24 cellular contexts compared by ENCODE assay signal in genomic region chr2:168439536-168439935, GRCh38. TPM values are rescaled to one million over a fixed set of nuclear protein-coding genes. Genes with fewer than 3 reads are reported as not detected.
DNase-seq lines count a peak whose midpoint lies in the region; FAIRE-seq and TF ChIP-seq lines count a peak whose summit lies in the region.
"Had no signal": no experiment of that assay in that cellular context is flagged by ENCODE, and none has a peak within 500 bp of the region (broad histone marks: within the 10 kb centered on the region; RNA-seq: fewer than 3 reads in every experiment).

No MANE protein-coding gene starts in this region.

- no peak overlapping the region for H3K27ac ChIP-seq in breast epithelium
- no peak overlapping the region for H3K27ac ChIP-seq in astrocyte (ENCODE audit: low read depth, low read length)
- H3K27ac ChIP-seq: vagina had no signal

- no peak for TF ChIP-seq POLR2A in breast epithelium (IDR thresholded peaks at IDR 0.05)

- no peak overlapping the region for H3K9ac ChIP-seq in astrocyte (ENCODE audit: low read length)

- H3K79me2 ChIP-seq in astrocyte (ENCODE audit: insufficient read depth, low read length): no peaks in the 10 kb centered on the region

- no peaks in the 10 kb centered on the region for H3K36me3 ChIP-seq in breast epithelium
- H3K36me3 ChIP-seq in astrocyte (ENCODE audit: insufficient read depth, low read length): no peaks in the 10 kb centered on the region
- H3K36me3 ChIP-seq: vagina had no signal

- CTCF ChIA-PET in MCF 10A (lab: Yijun Ruan, JAX): no interaction called here
- CTCF ChIA-PET in activated CD4-positive, alpha-beta memory T cell treated with anti-CD3 and anti-CD28 coated beads, Interleukin-2, amount 10 ng/mL, durations not matched to agents 7 days and 5 days (lab: Charles Lee): no interaction called here

- intact Hi-C loops in MCF 10A (cut with micrococcal nuclease): no loop called here
- intact Hi-C loops in breast epithelium (cut with DNase I; ENCODE audit: low total_unique reads): no loop called here

- FAIRE-seq in astrocyte (lab: Jason Lieb, UNC): no peak
- FAIRE-seq: HepG2 had no signal

- POLR2A ChIA-PET in MCF 10A (lab: Yijun Ruan, JAX): interaction anchor here (1.3 kb wide), 1 partner anchor 10 kb away, joined by 4 read pairs; no protein-coding TSS in a partner anchor
- POLR2A ChIA-PET in activated CD4-positive, alpha-beta memory T cell treated with anti-CD3 and anti-CD28 coated beads, Interleukin-2, amount 10 ng/mL, durations not matched to agents 7 days and 5 days (lab: Charles Lee): no interaction called here

- H3K27ac Mint-ChIP-seq in MCF 10A (ENCODE audit: low read depth, unreplicated experiment): no peak overlapping the region
- H3K27ac Mint-ChIP-seq in astrocyte (ENCODE audit: unreplicated experiment): no peak overlapping the region
- no peak overlapping the region for H3K27ac Mint-ChIP-seq in progenitor cell of endocrine pancreas
- no peak overlapping the region for H3K27ac Mint-ChIP-seq in activated CD4-positive, alpha-beta memory T cell treated with anti-CD3 and anti-CD28 coated beads, Interleukin-2, amount 10 ng/mL, durations not matched to agents 7 days and 5 days
- H3K27ac Mint-ChIP-seq: activated CD8-positive, alpha-beta T cell treated with anti-CD3 and anti-CD28 coated beads, Interleukin-2, amount 10 ng/mL, durations not matched to agents 7 days and 5 days; brain; CD4-positive, CD25-positive, alpha-beta regulatory T cell; T-helper 1 cell treated with Interleukin-12 subunit alpha and Interleukin-12 subunit beta and Interleukin-4 antibody, amounts not matched to agents 30 μg/mL and 1 μg/mL, for 36 hours had no signal

- no peaks in the 10 kb centered on the region for H3K4me1 ChIP-seq in breast epithelium
- H3K4me1 ChIP-seq in astrocyte (ENCODE audit: insufficient read depth, low read length): no peaks in the 10 kb centered on the region
- H3K4me1 ChIP-seq: vagina had no signal

- TF ChIP-seq CTCF in MCF 10A (IDR thresholded peaks at IDR 0.05; ENCODE audit: unreplicated experiment) (no peak), breast epithelium (IDR thresholded peaks at IDR 0.05) (no peak), astrocyte (IDR thresholded peaks at IDR 0.05; ENCODE audit: insufficient read depth, low read depth, low read length) (no peak), fibroblast of pulmonary artery (IDR thresholded peaks at IDR 0.05; ENCODE audit: low read length, missing control alignments) (no peak), progenitor cell of endocrine pancreas (IDR thresholded peaks at IDR 0.05; ENCODE audit: unreplicated experiment) (no peak)

- peaks cover 9% of the 10 kb centered on the region for H3K4me1 Mint-ChIP-seq in MCF 10A (ENCODE audit: insufficient read depth, unreplicated experiment)
- peaks cover 9% of the 10 kb centered on the region for H3K4me1 Mint-ChIP-seq in astrocyte (ENCODE audit: low read depth, unreplicated experiment)
- H3K4me1 Mint-ChIP-seq in progenitor cell of endocrine pancreas (ENCODE audit: low read depth): peaks cover 3% of the 10 kb centered on the region
- peaks cover 1% of the 10 kb centered on the region for H3K4me1 Mint-ChIP-seq in activated CD4-positive, alpha-beta memory T cell treated with anti-CD3 and anti-CD28 coated beads, Interleukin-2, amount 10 ng/mL, durations not matched to agents 7 days and 5 days

- DNase-seq in MCF 10A (ENCODE audit: unreplicated experiment): peak; percentile 33
- no peak for DNase-seq in breast epithelium (ENCODE audit: low spot score in 2 of 2)
- peak; percentile 38 for DNase-seq in astrocyte (ENCODE audit: low read depth)
- DNase-seq in fibroblast of pulmonary artery (ENCODE audit: low read depth): peak; percentile 34
- no peak for DNase-seq in progenitor cell of endocrine pancreas (ENCODE audit: low spot score, unreplicated experiment)
- DNase-seq in iPS-NIHi11 (ENCODE audit: low spot score): no peak
- DNase-seq in NCI-H1436 (lab: John Stamatoyannopoulos, UW): no peak
- no peak for DNase-seq in activated CD4-positive, alpha-beta memory T cell treated with anti-CD3 and anti-CD28 coated beads, Interleukin-2, amount 10 ng/mL, durations not matched to agents 7 days and 5 days
- DNase-seq: activated CD4-positive, CD25-positive, alpha-beta regulatory T cell; activated CD8-positive, alpha-beta T cell treated with anti-CD3 and anti-CD28 coated beads, Interleukin-2, amount 10 ng/mL, durations not matched to agents 7 days and 5 days; activated naive CD4-positive, alpha-beta T cell treated with anti-CD3 and anti-CD28 coated beads, Interleukin-2, amount 50 U/mL, for 16 hours; activated T-cell treated with anti-CD3 and anti-CD28 coated beads, Interleukin-2, amount 50 U/mL, for 4 hours; CD4-positive, CD25-positive, alpha-beta regulatory T cell; erythroblast; head of caudate nucleus; MM.1S; NCI-H1694; nucleus accumbens; retina; SHP77 treated with DMSO at 0.1 percent for 48 hours had no signal

- H3K36me3 Mint-ChIP-seq in MCF 10A (ENCODE audit: insufficient read depth, unreplicated experiment): no peaks in the 10 kb centered on the region
- H3K36me3 Mint-ChIP-seq in astrocyte (ENCODE audit: low read depth, unreplicated experiment): no peaks in the 10 kb centered on the region
- H3K36me3 Mint-ChIP-seq in progenitor cell of endocrine pancreas (ENCODE audit: insufficient read depth): no peaks in the 10 kb centered on the region
- H3K36me3 Mint-ChIP-seq in activated CD4-positive, alpha-beta memory T cell treated with anti-CD3 and anti-CD28 coated beads, Interleukin-2, amount 10 ng/mL, durations not matched to agents 7 days and 5 days (ENCODE audit: low read depth): no peaks in the 10 kb centered on the region
- H3K36me3 Mint-ChIP-seq: brain; CD4-positive, CD25-positive, alpha-beta regulatory T cell had no signal

- H2AFZ ChIP-seq in astrocyte (ENCODE audit: low read depth, low read length): no peak overlapping the region

- H3K4me3 ChIP-seq in breast epithelium (no peak overlapping the region), astrocyte (ENCODE audit: insufficient read depth, low read depth, low read length) (no peak overlapping the region), fibroblast of pulmonary artery (replicated peaks; ENCODE audit: low read depth, low read length) (no peak overlapping the region)
- H3K4me3 ChIP-seq: vagina had no signal

- BruUV-seq in MCF 10A (replicated peaks; lab: Mats Ljungman, UMichigan): no TSS peak

- no peaks in the 10 kb centered on the region for H3K27me3 ChIP-seq in breast epithelium
- peaks cover 4% of the 10 kb centered on the region for H3K27me3 ChIP-seq in astrocyte (ENCODE audit: insufficient read depth, low read length)
- H3K27me3 ChIP-seq: vagina had no signal

- H3K27me3 Mint-ChIP-seq in MCF 10A (ENCODE audit: insufficient read depth, unreplicated experiment): no peaks in the 10 kb centered on the region
- H3K27me3 Mint-ChIP-seq in astrocyte (ENCODE audit: low read depth, unreplicated experiment): no peaks in the 10 kb centered on the region
- H3K27me3 Mint-ChIP-seq in progenitor cell of endocrine pancreas: no peaks in the 10 kb centered on the region
- peaks cover 2% of the 10 kb centered on the region for H3K27me3 Mint-ChIP-seq in activated CD4-positive, alpha-beta memory T cell treated with anti-CD3 and anti-CD28 coated beads, Interleukin-2, amount 10 ng/mL, durations not matched to agents 7 days and 5 days

- H4K20me1 ChIP-seq in astrocyte (ENCODE audit: insufficient read depth, low read length): no peaks in the 10 kb centered on the region

- H3K4me3 Mint-ChIP-seq in MCF 10A (ENCODE audit: unreplicated experiment) (no peak overlapping the region), astrocyte (ENCODE audit: unreplicated experiment) (no peak overlapping the region), progenitor cell of endocrine pancreas (ENCODE audit: low read depth) (no peak overlapping the region)
- H3K4me3 Mint-ChIP-seq in activated CD4-positive, alpha-beta memory T cell treated with anti-CD3 and anti-CD28 coated beads, Interleukin-2, amount 10 ng/mL, durations not matched to agents 7 days and 5 days: no peak overlapping the region
- H3K4me3 Mint-ChIP-seq: activated CD8-positive, alpha-beta T cell treated with anti-CD3 and anti-CD28 coated beads, Interleukin-2, amount 10 ng/mL, durations not matched to agents 7 days and 5 days; activated T-cell treated with anti-CD3 and anti-CD28 coated beads, Interleukin-2, amount 50 U/mL, for 4 hours; brain; CD4-positive, CD25-positive, alpha-beta regulatory T cell; T-helper 1 cell treated with Interleukin-12 subunit alpha and Interleukin-12 subunit beta and Interleukin-4 antibody, amounts not matched to agents 30 μg/mL and 1 μg/mL, for 36 hours had no signal

- H3K9me3 ChIP-seq in breast epithelium: no peaks in the 10 kb centered on the region
- no peaks in the 10 kb centered on the region for H3K9me3 ChIP-seq in astrocyte (ENCODE audit: insufficient read depth, low read depth, low read length)
- H3K9me3 ChIP-seq: vagina had no signal

- H3K4me2 ChIP-seq in astrocyte (ENCODE audit: low read length): no peak overlapping the region

- H3K9me3 Mint-ChIP-seq in MCF 10A (ENCODE audit: unreplicated experiment) (peaks cover 7% of the 10 kb centered on the region), astrocyte (ENCODE audit: unreplicated experiment) (peaks cover 2% of the 10 kb centered on the region), progenitor cell of endocrine pancreas (ENCODE audit: low read depth) (peaks cover 3% of the 10 kb centered on the region)
- peaks cover 3% of the 10 kb centered on the region for H3K9me3 Mint-ChIP-seq in activated CD4-positive, alpha-beta memory T cell treated with anti-CD3 and anti-CD28 coated beads, Interleukin-2, amount 10 ng/mL, durations not matched to agents 7 days and 5 days
- H3K9me3 Mint-ChIP-seq: CD4-positive, CD25-positive, alpha-beta regulatory T cell had no signal

RNA-seq across cellular contexts. Expression of gene CERS6, which starts 16.5 kb away (rescaled TPM):
- total RNA-seq in MCF 10A (2022) (24.3 and 27.4 TPM in 2 replicates), breast epithelium (10 to 100 TPM; 36.4 to 46.4 (median 44.8) TPM), astrocyte (23.4 and 24.8 TPM in 2 replicates), progenitor cell of endocrine pancreas (32.5 and 34.0 TPM in 2 replicates)
- 1 to 10 TPM; 7.4 to 8.4 TPM for total RNA-seq in activated CD4-positive, alpha-beta memory T cell treated with anti-CD3 and anti-CD28 coated beads, Interleukin-2, amount 10 ng/mL, durations not matched to agents 7 days and 5 days

Comparison
In these comparisons a context has a peak if more than half of its experiments do, and no peak if none do; other contexts are left out.
1. DNase-seq: peak in MCF 10A (single experiment), astrocyte (single experiment) and fibroblast of pulmonary artery (single experiment); none in breast epithelium (0 of 2), progenitor cell of endocrine pancreas (single experiment), iPS-NIHi11 (single experiment), NCI-H1436 (single experiment) and activated CD4-positive, alpha-beta memory T cell treated with anti-CD3 and anti-CD28 coated beads, Interleukin-2, amount 10 ng/mL, durations not matched to agents 7 days and 5 days (single experiment).